In the genomic region with DNA sequence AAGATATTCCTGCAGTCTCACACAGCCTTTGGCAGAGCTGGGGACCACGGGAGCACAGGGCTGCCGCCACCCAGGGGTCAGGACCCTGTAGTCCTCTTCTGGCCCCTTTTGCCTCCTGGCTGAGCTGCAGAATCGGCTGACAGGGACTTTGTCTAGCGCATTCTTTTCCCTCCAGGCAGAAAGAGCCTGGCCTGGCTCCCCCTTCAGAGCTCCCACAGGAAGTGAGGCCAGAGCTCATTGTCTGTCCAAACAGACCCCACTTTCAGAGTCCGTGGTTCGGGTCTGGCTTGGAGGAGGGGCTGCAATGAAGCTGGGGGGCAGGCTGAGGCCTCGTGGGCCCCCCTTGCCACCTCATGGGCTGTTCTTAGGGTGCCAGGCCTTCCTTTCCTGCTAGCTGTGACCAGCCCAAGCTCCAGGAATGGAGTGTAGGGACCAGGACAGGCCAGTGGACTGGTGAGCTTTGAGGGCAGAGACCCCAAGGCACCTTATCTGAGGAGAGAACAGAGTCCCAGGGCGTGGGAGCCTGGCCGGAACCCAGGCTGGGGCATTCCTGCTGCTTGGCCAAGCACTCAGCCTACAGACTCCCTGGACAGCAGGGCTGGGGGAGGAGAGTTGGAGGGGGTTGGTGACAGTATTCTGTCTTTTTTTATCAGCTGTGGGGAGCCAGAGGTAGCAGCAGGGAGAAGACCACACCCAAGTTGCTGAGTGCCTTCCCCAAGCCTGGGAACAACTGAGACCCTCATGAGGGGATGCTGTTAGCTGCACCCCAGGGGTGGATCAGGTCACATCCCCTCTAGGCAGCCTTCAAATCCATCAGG, we compare ENCODE assay signal across 1 cellular context.
TF ChIP-seq lines count a peak whose summit lies in the region.

No MANE protein-coding gene starts in this region.

TF ChIP-seq in HEK293, 187 proteins besides CTCF, POLR2A, EP300 and RAD21 (continued from another document):
- TF ChIP-seq, protein P1, sequence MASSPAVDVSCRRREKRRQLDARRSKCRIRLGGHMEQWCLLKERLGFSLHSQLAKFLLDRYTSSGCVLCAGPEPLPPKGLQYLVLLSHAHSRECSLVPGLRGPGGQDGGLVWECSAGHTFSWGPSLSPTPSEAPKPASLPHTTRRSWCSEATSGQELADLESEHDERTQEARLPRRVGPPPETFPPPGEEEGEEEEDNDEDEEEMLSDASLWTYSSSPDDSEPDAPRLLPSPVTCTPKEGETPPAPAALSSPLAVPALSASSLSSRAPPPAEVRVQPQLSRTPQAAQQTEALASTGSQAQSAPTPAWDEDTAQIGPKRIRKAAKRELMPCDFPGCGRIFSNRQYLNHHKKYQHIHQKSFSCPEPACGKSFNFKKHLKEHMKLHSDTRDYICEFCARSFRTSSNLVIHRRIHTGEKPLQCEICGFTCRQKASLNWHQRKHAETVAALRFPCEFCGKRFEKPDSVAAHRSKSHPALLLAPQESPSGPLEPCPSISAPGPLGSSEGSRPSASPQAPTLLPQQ (tag by site-specific recombination; IDR thresholded peaks at IDR 0.05): no peak
- TF ChIP-seq ZNF324 (tag by site-specific recombination; IDR thresholded peaks at IDR 0.05) (no peak), KLF1 (tag by site-specific recombination; IDR thresholded peaks at IDR 0.05) (no peak), ZNF837 (tag by site-specific recombination; IDR thresholded peaks at IDR 0.05) (no peak), TCF7L2 (IDR thresholded peaks at IDR 0.05; ENCODE audit: borderline replicate concordance, low read depth, low read length) (no peak), ZNF585B (tag by site-specific recombination; IDR thresholded peaks at IDR 0.05) (no peak), ZNF211 (tag by site-specific recombination; IDR thresholded peaks at IDR 0.05; ENCODE audit: low read depth) (no peak), ZBTB21 (tag by site-specific recombination; IDR thresholded peaks at IDR 0.05) (no peak), YY2 (tag by site-specific recombination; IDR thresholded peaks at IDR 0.05) (no peak), EGR2 (tag by site-specific recombination; IDR thresholded peaks at IDR 0.05; ENCODE audit: low read depth) (peak; percentile 66), BCL11A (tag by site-specific recombination; IDR thresholded peaks at IDR 0.05; ENCODE audit: low read depth) (no peak), ZIC2 (tag by site-specific recombination; IDR thresholded peaks at IDR 0.05) (peak; percentile 95), ZNF654 (tag by site-specific recombination; IDR thresholded peaks at IDR 0.05; ENCODE audit: low read depth) (no peak), KLF7 (tag by site-specific recombination; IDR thresholded peaks at IDR 0.05; ENCODE audit: borderline replicate concordance) (0 out of 2 replicates have a peak, but pooled peaks have one; percentile 56), ZNF473 (tag by site-specific recombination; IDR thresholded peaks at IDR 0.05) (no peak), KLF16 (tag by site-specific recombination; IDR thresholded peaks at IDR 0.05) (no peak), ZNF623 (tag by site-specific recombination; IDR thresholded peaks at IDR 0.05) (no peak), ZNF423 (tag by site-specific recombination; IDR thresholded peaks at IDR 0.05) (0 out of 2 replicates have a peak, but pooled peaks have one; percentile 16), ZNF785 (tag by site-specific recombination; IDR thresholded peaks at IDR 0.05) (no peak), ZNF16 (tag by site-specific recombination; IDR thresholded peaks at IDR 0.05; ENCODE audit: low read depth) (no peak), ZNF843 (tag by site-specific recombination; IDR thresholded peaks at IDR 0.05) (no peak), ZFHX2 (tag by site-specific recombination; conservative IDR thresholded peaks at IDR 0.05) (peak; percentile 65), ZXDB (tag by site-specific recombination; IDR thresholded peaks at IDR 0.05) (no peak), ZNF184 (tag by site-specific recombination; IDR thresholded peaks at IDR 0.05) (no peak), ZNF248 (tag by site-specific recombination; IDR thresholded peaks at IDR 0.05) (no peak)
- TF ChIP-seq, protein P2, sequence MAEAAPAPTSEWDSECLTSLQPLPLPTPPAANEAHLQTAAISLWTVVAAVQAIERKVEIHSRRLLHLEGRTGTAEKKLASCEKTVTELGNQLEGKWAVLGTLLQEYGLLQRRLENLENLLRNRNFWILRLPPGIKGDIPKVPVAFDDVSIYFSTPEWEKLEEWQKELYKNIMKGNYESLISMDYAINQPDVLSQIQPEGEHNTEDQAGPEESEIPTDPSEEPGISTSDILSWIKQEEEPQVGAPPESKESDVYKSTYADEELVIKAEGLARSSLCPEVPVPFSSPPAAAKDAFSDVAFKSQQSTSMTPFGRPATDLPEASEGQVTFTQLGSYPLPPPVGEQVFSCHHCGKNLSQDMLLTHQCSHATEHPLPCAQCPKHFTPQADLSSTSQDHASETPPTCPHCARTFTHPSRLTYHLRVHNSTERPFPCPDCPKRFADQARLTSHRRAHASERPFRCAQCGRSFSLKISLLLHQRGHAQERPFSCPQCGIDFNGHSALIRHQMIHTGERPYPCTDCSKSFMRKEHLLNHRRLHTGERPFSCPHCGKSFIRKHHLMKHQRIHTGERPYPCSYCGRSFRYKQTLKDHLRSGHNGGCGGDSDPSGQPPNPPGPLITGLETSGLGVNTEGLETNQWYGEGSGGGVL (tag by site-specific recombination; IDR thresholded peaks at IDR 0.05): peak; percentile 63
- TF ChIP-seq, protein P3, sequence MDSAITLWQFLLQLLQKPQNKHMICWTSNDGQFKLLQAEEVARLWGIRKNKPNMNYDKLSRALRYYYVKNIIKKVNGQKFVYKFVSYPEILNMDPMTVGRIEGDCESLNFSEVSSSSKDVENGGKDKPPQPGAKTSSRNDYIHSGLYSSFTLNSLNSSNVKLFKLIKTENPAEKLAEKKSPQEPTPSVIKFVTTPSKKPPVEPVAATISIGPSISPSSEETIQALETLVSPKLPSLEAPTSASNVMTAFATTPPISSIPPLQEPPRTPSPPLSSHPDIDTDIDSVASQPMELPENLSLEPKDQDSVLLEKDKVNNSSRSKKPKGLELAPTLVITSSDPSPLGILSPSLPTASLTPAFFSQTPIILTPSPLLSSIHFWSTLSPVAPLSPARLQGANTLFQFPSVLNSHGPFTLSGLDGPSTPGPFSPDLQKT (IDR thresholded peaks at IDR 0.05; ENCODE audit: borderline replicate concordance, low read depth, low read length): no peak
- TF ChIP-seq, protein P4, sequence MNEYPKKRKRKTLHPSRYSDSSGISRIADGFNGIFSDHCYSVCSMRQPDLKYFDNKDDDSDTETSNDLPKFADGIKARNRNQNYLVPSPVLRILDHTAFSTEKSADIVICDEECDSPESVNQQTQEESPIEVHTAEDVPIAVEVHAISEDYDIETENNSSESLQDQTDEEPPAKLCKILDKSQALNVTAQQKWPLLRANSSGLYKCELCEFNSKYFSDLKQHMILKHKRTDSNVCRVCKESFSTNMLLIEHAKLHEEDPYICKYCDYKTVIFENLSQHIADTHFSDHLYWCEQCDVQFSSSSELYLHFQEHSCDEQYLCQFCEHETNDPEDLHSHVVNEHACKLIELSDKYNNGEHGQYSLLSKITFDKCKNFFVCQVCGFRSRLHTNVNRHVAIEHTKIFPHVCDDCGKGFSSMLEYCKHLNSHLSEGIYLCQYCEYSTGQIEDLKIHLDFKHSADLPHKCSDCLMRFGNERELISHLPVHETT (tag by site-specific recombination; IDR thresholded peaks at IDR 0.05): no peak
- TF ChIP-seq, protein P5, sequence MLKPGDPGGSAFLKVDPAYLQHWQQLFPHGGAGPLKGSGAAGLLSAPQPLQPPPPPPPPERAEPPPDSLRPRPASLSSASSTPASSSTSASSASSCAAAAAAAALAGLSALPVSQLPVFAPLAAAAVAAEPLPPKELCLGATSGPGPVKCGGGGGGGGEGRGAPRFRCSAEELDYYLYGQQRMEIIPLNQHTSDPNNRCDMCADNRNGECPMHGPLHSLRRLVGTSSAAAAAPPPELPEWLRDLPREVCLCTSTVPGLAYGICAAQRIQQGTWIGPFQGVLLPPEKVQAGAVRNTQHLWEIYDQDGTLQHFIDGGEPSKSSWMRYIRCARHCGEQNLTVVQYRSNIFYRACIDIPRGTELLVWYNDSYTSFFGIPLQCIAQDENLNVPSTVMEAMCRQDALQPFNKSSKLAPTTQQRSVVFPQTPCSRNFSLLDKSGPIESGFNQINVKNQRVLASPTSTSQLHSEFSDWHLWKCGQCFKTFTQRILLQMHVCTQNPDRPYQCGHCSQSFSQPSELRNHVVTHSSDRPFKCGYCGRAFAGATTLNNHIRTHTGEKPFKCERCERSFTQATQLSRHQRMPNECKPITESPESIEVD (tag by site-specific recombination; IDR thresholded peaks at IDR 0.05): no peak
- TF ChIP-seq, protein P6, sequence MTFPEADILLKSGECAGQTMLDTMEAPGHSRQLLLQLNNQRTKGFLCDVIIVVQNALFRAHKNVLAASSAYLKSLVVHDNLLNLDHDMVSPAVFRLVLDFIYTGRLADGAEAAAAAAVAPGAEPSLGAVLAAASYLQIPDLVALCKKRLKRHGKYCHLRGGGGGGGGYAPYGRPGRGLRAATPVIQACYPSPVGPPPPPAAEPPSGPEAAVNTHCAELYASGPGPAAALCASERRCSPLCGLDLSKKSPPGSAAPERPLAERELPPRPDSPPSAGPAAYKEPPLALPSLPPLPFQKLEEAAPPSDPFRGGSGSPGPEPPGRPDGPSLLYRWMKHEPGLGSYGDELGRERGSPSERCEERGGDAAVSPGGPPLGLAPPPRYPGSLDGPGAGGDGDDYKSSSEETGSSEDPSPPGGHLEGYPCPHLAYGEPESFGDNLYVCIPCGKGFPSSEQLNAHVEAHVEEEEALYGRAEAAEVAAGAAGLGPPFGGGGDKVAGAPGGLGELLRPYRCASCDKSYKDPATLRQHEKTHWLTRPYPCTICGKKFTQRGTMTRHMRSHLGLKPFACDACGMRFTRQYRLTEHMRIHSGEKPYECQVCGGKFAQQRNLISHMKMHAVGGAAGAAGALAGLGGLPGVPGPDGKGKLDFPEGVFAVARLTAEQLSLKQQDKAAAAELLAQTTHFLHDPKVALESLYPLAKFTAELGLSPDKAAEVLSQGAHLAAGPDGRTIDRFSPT (tag by site-specific recombination; IDR thresholded peaks at IDR 0.05): no peak
- TF ChIP-seq, protein P7, sequence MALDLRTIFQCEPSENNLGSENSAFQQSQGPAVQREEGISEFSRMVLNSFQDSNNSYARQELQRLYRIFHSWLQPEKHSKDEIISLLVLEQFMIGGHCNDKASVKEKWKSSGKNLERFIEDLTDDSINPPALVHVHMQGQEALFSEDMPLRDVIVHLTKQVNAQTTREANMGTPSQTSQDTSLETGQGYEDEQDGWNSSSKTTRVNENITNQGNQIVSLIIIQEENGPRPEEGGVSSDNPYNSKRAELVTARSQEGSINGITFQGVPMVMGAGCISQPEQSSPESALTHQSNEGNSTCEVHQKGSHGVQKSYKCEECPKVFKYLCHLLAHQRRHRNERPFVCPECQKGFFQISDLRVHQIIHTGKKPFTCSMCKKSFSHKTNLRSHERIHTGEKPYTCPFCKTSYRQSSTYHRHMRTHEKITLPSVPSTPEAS (tag by site-specific recombination; IDR thresholded peaks at IDR 0.05): no peak
- TF ChIP-seq, protein P8, sequence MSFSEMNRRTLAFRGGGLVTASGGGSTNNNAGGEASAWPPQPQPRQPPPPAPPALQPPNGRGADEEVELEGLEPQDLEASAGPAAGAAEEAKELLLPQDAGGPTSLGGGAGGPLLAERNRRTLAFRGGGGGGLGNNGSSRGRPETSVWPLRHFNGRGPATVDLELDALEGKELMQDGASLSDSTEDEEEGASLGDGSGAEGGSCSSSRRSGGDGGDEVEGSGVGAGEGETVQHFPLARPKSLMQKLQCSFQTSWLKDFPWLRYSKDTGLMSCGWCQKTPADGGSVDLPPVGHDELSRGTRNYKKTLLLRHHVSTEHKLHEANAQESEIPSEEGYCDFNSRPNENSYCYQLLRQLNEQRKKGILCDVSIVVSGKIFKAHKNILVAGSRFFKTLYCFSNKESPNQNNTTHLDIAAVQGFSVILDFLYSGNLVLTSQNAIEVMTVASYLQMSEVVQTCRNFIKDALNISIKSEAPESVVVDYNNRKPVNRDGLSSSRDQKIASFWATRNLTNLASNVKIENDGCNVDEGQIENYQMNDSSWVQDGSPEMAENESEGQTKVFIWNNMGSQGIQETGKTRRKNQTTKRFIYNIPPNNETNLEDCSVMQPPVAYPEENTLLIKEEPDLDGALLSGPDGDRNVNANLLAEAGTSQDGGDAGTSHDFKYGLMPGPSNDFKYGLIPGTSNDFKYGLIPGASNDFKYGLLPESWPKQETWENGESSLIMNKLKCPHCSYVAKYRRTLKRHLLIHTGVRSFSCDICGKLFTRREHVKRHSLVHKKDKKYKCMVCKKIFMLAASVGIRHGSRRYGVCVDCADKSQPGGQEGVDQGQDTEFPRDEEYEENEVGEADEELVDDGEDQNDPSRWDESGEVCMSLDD (tag by site-specific recombination; IDR thresholded peaks at IDR 0.05): no peak
TF ChIP-seq in HEK293: peak in this region for 7.
